ENCODE assay signal across 1 cellular context in genomic region chr10:119416855-119417254, GRCh38.
TF ChIP-seq lines count a peak whose summit lies in the region.

No MANE protein-coding gene starts in this region.

TF ChIP-seq in HEK293, 187 proteins besides CTCF, POLR2A, EP300 and RAD21 (continued from another document):
- TF ChIP-seq ZBTB10 (tag by site-specific recombination; IDR thresholded peaks at IDR 0.05) (no peak), ZNF48 (tag by site-specific recombination; IDR thresholded peaks at IDR 0.05) (no peak), GLIS1 (tag by site-specific recombination; IDR thresholded peaks at IDR 0.05) (no peak), ZNF16 (tag by site-specific recombination; IDR thresholded peaks at IDR 0.05; ENCODE audit: low read depth) (no peak), ZNF292 (tag by site-specific recombination; IDR thresholded peaks at IDR 0.05; ENCODE audit: borderline replicate concordance, low read depth) (no peak), ZNF280D (tag by site-specific recombination; IDR thresholded peaks at IDR 0.05) (no peak), ZSCAN18 (tag by site-specific recombination; IDR thresholded peaks at IDR 0.05) (no peak), ZNF211 (tag by site-specific recombination; IDR thresholded peaks at IDR 0.05; ENCODE audit: low read depth) (no peak), ZEB2 (tag by site-specific recombination; IDR thresholded peaks at IDR 0.05) (peak; percentile 86), REPIN1 (tag by site-specific recombination; IDR thresholded peaks at IDR 0.05; ENCODE audit: low read depth) (no peak), ZNF610 (tag by site-specific recombination; IDR thresholded peaks at IDR 0.05; ENCODE audit: borderline replicate concordance) (no peak), ZBTB17 (tag by site-specific recombination; IDR thresholded peaks at IDR 0.05) (no peak), ZNF530 (tag by site-specific recombination; IDR thresholded peaks at IDR 0.05; ENCODE audit: low read depth) (no peak)
